In the genomic region with DNA sequence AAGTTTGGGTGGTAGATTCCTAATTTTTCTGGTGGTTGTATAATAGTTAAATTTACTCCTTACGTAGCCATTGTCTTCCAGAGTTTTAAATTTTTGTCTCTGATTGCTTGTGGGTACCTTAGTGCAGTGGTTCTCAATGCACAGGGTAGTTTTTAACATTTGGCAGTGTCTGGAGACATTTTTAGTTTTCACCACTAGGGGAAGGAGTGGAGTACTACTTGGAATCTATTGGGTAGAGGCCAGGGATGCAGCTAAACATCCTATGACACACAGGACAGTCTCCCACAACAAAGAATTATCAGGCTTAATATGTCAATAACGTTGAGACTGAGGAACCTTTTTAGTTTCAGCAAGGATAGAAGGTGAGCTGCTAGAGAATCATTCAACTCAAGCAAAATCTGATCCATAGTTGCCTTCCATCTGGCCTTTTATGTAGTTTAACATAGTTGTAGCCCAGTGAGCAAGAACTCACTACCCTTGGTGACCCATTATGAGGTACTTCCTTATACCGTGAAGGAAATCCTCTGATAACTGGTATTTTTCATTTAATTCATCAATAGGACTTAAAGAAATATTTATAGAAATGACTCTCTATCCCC, we compare ENCODE assay signal across 8 cellular contexts. TPM values are rescaled to one million over a fixed set of nuclear protein-coding genes. Genes with fewer than 3 reads are reported as not detected.
A peak's percentile ranks its signal among the peaks of the same experiment; 100 is the strongest.
DNase-seq lines count a peak whose midpoint lies in the region; ATAC-seq lines count a peak whose summit lies in the region.

No MANE protein-coding gene starts in this region.

- H3K4me3 ChIP-seq in CD8-positive, alpha-beta memory T cell (ENCODE audit: low read length) = no peak overlapping the region

- H3K36me3 Mint-ChIP-seq in CD8-positive, alpha-beta memory T cell = peaks cover 2 to 7% (median 3%) of the 10 kb centered on the region in 3 donors

- H3K27me3 Mint-ChIP-seq in CD8-positive, alpha-beta memory T cell = no peaks in the 10 kb centered on the region

- H3K9me3 Mint-ChIP-seq in CD8-positive, alpha-beta memory T cell = no peaks in the 10 kb centered on the region

- no peaks in the 10 kb centered on the region for H3K4me1 ChIP-seq in CD8-positive, alpha-beta memory T cell (ENCODE audit: insufficient read depth, low read length)

- no peak overlapping the region for H3K27ac Mint-ChIP-seq in CD8-positive, alpha-beta memory T cell

- H3K27ac ChIP-seq in CD8-positive, alpha-beta memory T cell (ENCODE audit: low read depth, low read length) = no peak overlapping the region

- no peak overlapping the region for H3K4me3 Mint-ChIP-seq in CD8-positive, alpha-beta memory T cell

- CTCF ChIA-PET in CD8-positive, alpha-beta memory T cell (lab: Charles Lee) = no interaction called here

- no peaks in the 10 kb centered on the region for H3K4me1 Mint-ChIP-seq in CD8-positive, alpha-beta memory T cell

- H3K9me3 ChIP-seq in CD8-positive, alpha-beta memory T cell (ENCODE audit: low read length) = no peaks in the 10 kb centered on the region

- H3K36me3 ChIP-seq in CD8-positive, alpha-beta memory T cell (ENCODE audit: insufficient read depth, low read length) = no peaks in the 10 kb centered on the region

- DNase-seq in COR-L47 (lab: John Stamatoyannopoulos, UW) (peak; percentile 23), HS-5 (ENCODE audit: low read depth) (peak; percentile 35), amniotic epithelial cell (ENCODE audit: low read depth) (peak; percentile 50), left colon (no peak)
- DNase-seq in activated CD8-positive, alpha-beta memory T cell treated with anti-CD3 and anti-CD28 coated beads, Interleukin-2, amount 50 U/mL, for 48 hours = no peak
- no peak for DNase-seq in CD8-positive, alpha-beta memory T cell

- intact Hi-C loops in left colon (cut with DNase I, micrococcal nuclease) = no loop called here

- ATAC-seq in GM18909 (IDR thresholded peaks at IDR 0.05; ENCODE audit: poor library complexity, unreplicated experiment) (peak; percentile 65), left colon (peak; percentile 80), GM19397 (IDR thresholded peaks at IDR 0.05; ENCODE audit: unreplicated experiment) (no peak)

- POLR2A ChIA-PET in CD8-positive, alpha-beta memory T cell (lab: Charles Lee) = no interaction called here

- no peaks in the 10 kb centered on the region for H3K27me3 ChIP-seq in CD8-positive, alpha-beta memory T cell (ENCODE audit: insufficient read depth, low read length, poor library complexity, severe bottlenecking)

RNA-seq across cellular contexts. Expression of gene STX19, which starts 8.6 kb away (rescaled TPM):
- 10 to 100 TPM; 20.4 to 23.4 TPM for total RNA-seq in left colon
- total RNA-seq in CD8-positive, alpha-beta memory T cell = not detected
- not detected for polyA plus RNA-seq in CD8-positive, alpha-beta memory T cell

RNA-seq across cellular contexts. Expression of gene DHFR2, which starts 25.7 kb away (rescaled TPM):
- total RNA-seq in left colon = 1 to 10 TPM; 6.6 to 7.8 TPM
- 1 to 10 TPM; 6.9 to 7.9 TPM for total RNA-seq in CD8-positive, alpha-beta memory T cell
- 5.9 TPM for polyA plus RNA-seq in CD8-positive, alpha-beta memory T cell

RNA-seq across cellular contexts. Expression of gene NSUN3, which starts 25.9 kb away (rescaled TPM):
- 10 to 100 TPM; 20.0 to 21.9 TPM for total RNA-seq in left colon
- total RNA-seq in CD8-positive, alpha-beta memory T cell = 10 to 100 TPM; 13.4 to 14.4 TPM
- polyA plus RNA-seq in CD8-positive, alpha-beta memory T cell = 6.8 TPM

RNA-seq across cellular contexts. Expression of gene ARL13B, which starts 57.1 kb away (rescaled TPM):
- 1 to 10 TPM; 1.7 to 4.1 TPM for total RNA-seq in left colon
- 10 to 100 TPM; 13.7 to 18.0 TPM for total RNA-seq in CD8-positive, alpha-beta memory T cell
- 6.5 TPM for polyA plus RNA-seq in CD8-positive, alpha-beta memory T cell

Comparison
In these comparisons a context has a peak if more than half of its experiments do, and no peak if none do; other contexts are left out.
1. DNase-seq: peak in COR-L47 (single experiment), HS-5 (single experiment) and amniotic epithelial cell (single experiment); none in left colon (0 of 2), activated CD8-positive, alpha-beta memory T cell treated with anti-CD3 and anti-CD28 coated beads, Interleukin-2, amount 50 U/mL, for 48 hours (single experiment) and CD8-positive, alpha-beta memory T cell (0 of 5).
2. RNA of gene STX19, which starts 8.6 kb away (total RNA-seq): 20.4 to 23.4 TPM in left colon; not detected in CD8-positive, alpha-beta memory T cell; every median in the first group is over 10 times any median in the second.